ENCODE assay signal across 17 cellular contexts in the genomic region with DNA sequence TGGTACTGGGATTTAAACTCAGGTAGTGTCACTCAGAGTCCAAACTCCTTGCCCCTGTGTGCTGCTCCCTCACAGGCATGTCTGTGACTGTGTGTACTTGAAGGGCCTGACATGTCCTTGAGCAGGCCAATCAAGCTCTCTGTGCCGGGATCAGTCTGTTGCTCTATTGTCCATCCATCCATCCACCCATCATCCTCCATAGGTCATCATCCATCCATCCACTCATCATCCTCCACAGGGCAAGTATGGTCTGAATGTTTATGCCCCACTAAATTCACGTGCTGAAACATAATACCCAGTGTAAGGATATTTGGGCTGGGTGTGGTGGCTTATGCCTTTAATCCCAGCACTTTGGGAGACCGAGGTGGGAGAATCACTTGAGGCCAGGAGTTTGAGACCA. TPM values are rescaled to one million over a fixed set of nuclear protein-coding genes. Genes with fewer than 3 reads are reported as not detected.
DNase-seq lines count a peak whose midpoint lies in the region; ATAC-seq and TF ChIP-seq lines count a peak whose summit lies in the region.
"Had no signal": no experiment of that assay in that cellular context is flagged by ENCODE, and none has a peak within 500 bp of the region (broad histone marks: within the 10 kb centered on the region; RNA-seq: fewer than 3 reads in every experiment).

No MANE protein-coding gene starts in this region.

- TF ChIP-seq CTCF in VCaP (conservative IDR thresholded peaks at IDR 0.05): no peak

- H4K91ac ChIP-seq in neuronal stem cell (ENCODE audit: low read depth, low read length, poor library complexity): peak overlapping the region; percentile 38

- no peak overlapping the region for H3K4me2 ChIP-seq in neuronal stem cell (ENCODE audit: insufficient read depth, low read length, poor library complexity, severe bottlenecking)
- H3K4me2 ChIP-seq: BLaER1, GM23338 had no signal

- peaks cover 3 to 7% of the 10 kb centered on the region in 2 donors for H3K4me1 ChIP-seq in neuronal stem cell (ENCODE audit: control insufficient read depth in 2 of 2, insufficient read depth in 1 of 2, low read depth in 1 of 2, low read length in 2 of 2)
- H3K4me1 ChIP-seq in skeletal muscle tissue (ENCODE audit: control insufficient read depth in 3 of 3, insufficient read depth in 3 of 3, low read length in 3 of 3): peaks cover 32 to 68% (median 49%) of the 10 kb centered on the region in 3 donors
- H3K4me1 ChIP-seq: HAP-1 had no signal

- H3K9me3 ChIP-seq in neuronal stem cell (replicated peaks in 1 of 2; ENCODE audit: control insufficient read depth in 2 of 2, insufficient read depth in 1 of 2, low read depth in 1 of 2, low read length in 2 of 2) (no peaks in the 10 kb centered on the region), skeletal muscle tissue (ENCODE audit: control insufficient read depth in 3 of 3, low read length in 3 of 3) (no peaks in the 10 kb centered on the region)
- H3K9me3 ChIP-seq: BLaER1, HAP-1 had no signal

- no peaks in the 10 kb centered on the region for H3K79me1 ChIP-seq in neuronal stem cell (ENCODE audit: low read depth, low read length)

- H3K14ac ChIP-seq in neuronal stem cell (ENCODE audit: low read length): no peak overlapping the region

- no CpG with 5 or more reads among the region's 3 CpGs for WGBS in neuronal stem cell (ENCODE audit: extremely low coverage in 2 of 2, insufficient read length in 2 of 2, insufficient replicate concordance in 1 of 2), 2 donors

- no peak overlapping the region for H3K4ac ChIP-seq in neuronal stem cell (ENCODE audit: low read length)

- H4K8ac ChIP-seq in neuronal stem cell (ENCODE audit: low read depth, low read length): no peak overlapping the region

- no peak overlapping the region for H2AFZ ChIP-seq in neuronal stem cell (ENCODE audit: low read length)
- H2AFZ ChIP-seq: GM23338 had no signal

- H3K9ac ChIP-seq in neuronal stem cell (ENCODE audit: low read depth, low read length, poor library complexity): no peak overlapping the region
- no peak overlapping the region for H3K9ac ChIP-seq in skeletal muscle tissue (ENCODE audit: low read depth in 1 of 3, low read length in 3 of 3)
- H3K9ac ChIP-seq: BLaER1 had no signal

- H3K27me3 ChIP-seq in neuronal stem cell (ENCODE audit: control insufficient read depth in 3 of 3, insufficient read depth in 3 of 3, low read depth in 1 of 3, low read length in 3 of 3): no peaks in the 10 kb centered on the region
- no peaks in the 10 kb centered on the region for H3K27me3 ChIP-seq in skeletal muscle tissue (ENCODE audit: control insufficient read depth in 3 of 3, insufficient read depth in 3 of 3, low read length in 3 of 3)
- H3K27me3 ChIP-seq: BLaER1 had no signal

- H2BK15ac ChIP-seq in neuronal stem cell (ENCODE audit: low read length): no peak overlapping the region

- no peak overlapping the region for H2AK5ac ChIP-seq in neuronal stem cell (ENCODE audit: low read depth, low read length)

- H3K4me3 ChIP-seq in neuronal stem cell (ENCODE audit: low read length in 2 of 2) (peak overlapping the region in 1 of 2 donors; percentile 22), skeletal muscle tissue (ENCODE audit: low read length in 3 of 3) (no peak overlapping the region)
- H3K4me3 ChIP-seq: BLaER1, GM23338, HAP-1 had no signal

- peak overlapping the region; percentile 63; the same call in 1 of the 2 replicates for H3K27ac ChIP-seq in VCaP
- H3K27ac ChIP-seq in neuronal stem cell (replicated peaks; ENCODE audit: low read length): no peak overlapping the region
- peak overlapping the region; percentile 92 for H3K27ac ChIP-seq in skeletal muscle tissue (ENCODE audit: low read depth, low read length)
- H3K27ac ChIP-seq: 22Rv1, BLaER1, C4-2B had no signal

- no peak overlapping the region for H2BK12ac ChIP-seq in neuronal stem cell (ENCODE audit: low read length)

- H3K18ac ChIP-seq in neuronal stem cell (ENCODE audit: low read length): no peak overlapping the region

- ATAC-seq in HG02870 (IDR thresholded peaks at IDR 0.05; ENCODE audit: unreplicated experiment): no peak
- ATAC-seq: CD8-positive, alpha-beta T cell; GM23338 had no signal

- no peak overlapping the region for H3K23ac ChIP-seq in neuronal stem cell (ENCODE audit: low read depth, low read length, poor library complexity)

- H3K36me3 ChIP-seq in neuronal stem cell (replicated peaks in 1 of 2; ENCODE audit: control insufficient read depth in 2 of 2, insufficient read depth in 2 of 2, low read length in 2 of 2) (no peaks in the 10 kb centered on the region), skeletal muscle tissue (ENCODE audit: control insufficient read depth in 3 of 3, insufficient read depth in 3 of 3, low read length in 3 of 3) (no peaks in the 10 kb centered on the region)
- H3K36me3 ChIP-seq: BLaER1, HAP-1 had no signal

- peak; percentile 20 for DNase-seq in NCI-H2171 treated with DMSO at 0.1 percent for 48 hours (lab: John Stamatoyannopoulos, UW)
- DNase-seq in NCI-H2171 (lab: John Stamatoyannopoulos, UW): no peak
- DNase-seq in neuronal stem cell (ENCODE audit: low spot score): no peak
- DNase-seq in cerebellar nuclear complex (lab: John Stamatoyannopoulos, UW): no peak
- no peak for DNase-seq in DMS53 (lab: John Stamatoyannopoulos, UW)
- DNase-seq: CD4-positive, CD25-positive, alpha-beta regulatory T cell; CD8-positive, alpha-beta T cell; DMS 273 treated with DMSO at 0.1 percent for 48 hours; GF-D8 had no signal

- no peak overlapping the region for H2BK5ac ChIP-seq in neuronal stem cell (ENCODE audit: low read length)

- no peak overlapping the region for H2BK120ac ChIP-seq in neuronal stem cell (ENCODE audit: low read depth, low read length)

RNA-seq across cellular contexts. Expression of gene NEB, which starts 24.5 kb away (rescaled TPM):
- 0.03 TPM for polyA plus RNA-seq in neuronal stem cell (2013, experiment 1 of 2)
- polyA plus RNA-seq in neuronal stem cell (2013, experiment 2 of 2): 0.15 TPM
- total RNA-seq in skeletal muscle tissue: 833 TPM
